In the genomic region with DNA sequence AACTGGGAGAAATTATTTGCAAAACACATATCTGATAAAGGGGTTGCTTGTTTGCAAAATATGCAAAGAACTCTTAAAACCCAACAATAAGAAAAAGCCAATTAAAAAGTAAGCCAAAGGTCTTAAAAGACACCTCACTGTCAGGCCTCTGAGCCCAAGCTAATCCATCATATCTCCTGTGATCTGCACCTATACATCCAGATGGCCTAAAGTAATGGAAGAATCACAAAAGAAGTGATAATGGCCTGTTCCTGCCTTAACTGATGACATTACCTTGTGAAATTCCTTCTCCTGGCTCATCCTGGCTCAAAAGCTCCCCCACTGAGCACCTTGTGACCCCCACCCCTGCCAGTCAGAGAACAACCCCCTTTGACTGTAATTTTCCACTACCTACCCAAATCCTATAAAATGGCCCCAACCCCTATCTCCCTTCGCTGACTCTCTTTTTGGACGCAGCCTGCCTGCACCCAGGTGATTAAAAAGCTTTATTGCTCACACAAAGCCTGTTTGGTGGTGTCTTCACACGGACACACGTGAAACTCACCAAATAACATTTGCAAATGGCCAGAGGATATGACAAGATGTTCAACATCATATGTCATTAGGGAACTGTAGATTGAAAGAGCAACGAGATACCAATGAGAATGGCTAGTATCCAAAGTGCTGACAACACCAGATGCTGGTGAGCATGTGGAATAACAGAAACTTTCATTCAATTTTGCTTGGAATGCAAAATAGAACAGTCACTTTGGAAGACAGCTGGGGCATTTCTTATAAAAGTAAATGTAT, we compare ENCODE assay signal across 24 cellular contexts.
"Had no signal": no experiment of that assay in that cellular context is flagged by ENCODE, and none has a peak within 500 bp of the region (broad histone marks: within the 10 kb centered on the region; RNA-seq: fewer than 3 reads in every experiment).

No MANE protein-coding gene starts in this region.

- H3K27me3 ChIP-seq: sigmoid colon, testis had no signal

- H3K4me3 ChIP-seq: coronary artery, lung, sigmoid colon, testis had no signal

- H3K4me1 Mint-ChIP-seq: central memory CD8-positive, alpha-beta T cell; stimulated activated memory B cell treated with anti-CD40 and anti-IgM and Interleukin-4, amounts not matched to agents 10 μg/mL and 1 μg/mL and 100 μg/mL, for 72 hours; T-cell had no signal

- H3K36me3 ChIP-seq: sigmoid colon had no signal

- H3K36me3 Mint-ChIP-seq: stimulated activated memory B cell treated with anti-CD40 and anti-IgM and Interleukin-4, amounts not matched to agents 10 μg/mL and 1 μg/mL and 100 μg/mL, for 72 hours; T-cell; type B pancreatic cell had no signal

- H3K27ac Mint-ChIP-seq: stimulated activated memory B cell treated with anti-CD40 and anti-IgM and Interleukin-4, amounts not matched to agents 10 μg/mL and 1 μg/mL and 100 μg/mL, for 72 hours; T-cell; type B pancreatic cell had no signal

- H3K9me3 Mint-ChIP-seq: stimulated activated memory B cell treated with anti-CD40 and anti-IgM and Interleukin-4, amounts not matched to agents 10 μg/mL and 1 μg/mL and 100 μg/mL, for 72 hours; type B pancreatic cell had no signal

- ATAC-seq: left colon; stimulated activated memory B cell treated with anti-CD40 and anti-IgM and Interleukin-4, amounts not matched to agents 10 μg/mL and 1 μg/mL and 100 μg/mL, for 72 hours; T-cell had no signal

- H3K27me3 Mint-ChIP-seq: central memory CD8-positive, alpha-beta T cell; stimulated activated memory B cell treated with anti-CD40 and anti-IgM and Interleukin-4, amounts not matched to agents 10 μg/mL and 1 μg/mL and 100 μg/mL, for 72 hours; T-cell; type B pancreatic cell had no signal

- H3K9me3 ChIP-seq: sigmoid colon, testis had no signal

- H3K4me3 Mint-ChIP-seq: central memory CD8-positive, alpha-beta T cell; stimulated activated memory B cell treated with anti-CD40 and anti-IgM and Interleukin-4, amounts not matched to agents 10 μg/mL and 1 μg/mL and 100 μg/mL, for 72 hours; T-cell; type B pancreatic cell had no signal

- H3K27ac ChIP-seq: coronary artery, sigmoid colon, testis had no signal

- H3K4me1 ChIP-seq: sigmoid colon, testis had no signal

- DNase-seq: activated CD4-positive, alpha-beta T cell treated with anti-CD3 and anti-CD28 coated beads, Interleukin-2, amount 50 U/mL, for 1 hour; activated CD8-positive, alpha-beta memory T cell treated with anti-CD3 and anti-CD28 coated beads for 24 hours; activated CD8-positive, alpha-beta memory T cell treated with anti-CD3 and anti-CD28 coated beads, Interleukin-2, amount 50 U/mL, for 48 hours; activated effector memory CD4-positive, alpha-beta T cell treated with Interleukin-2 at 50 U/mL for 16 hours; activated naive CD4-positive, alpha-beta T cell treated with anti-CD3 and anti-CD28 coated beads, Interleukin-2, amount 50 U/mL, for 16 hours; activated T-cell treated with anti-CD3 and anti-CD28 coated beads, Interleukin-2, amount 50 U/mL, for 48 hours; aorta; erythroblast; foreskin melanocyte; glutamatergic neuron; islet precursor cell; left colon; occipital lobe; posterior cingulate gyrus; sigmoid colon; stimulated activated CD4-positive, alpha-beta T cell treated with anti-CD3 and anti-CD28 coated beads, Interleukin-4, amount 100 ng/mL, for 4 hours; T-cell; T-helper 9 cell; testis had no signal
